35 cellular contexts compared by ENCODE assay signal in the genomic region with DNA sequence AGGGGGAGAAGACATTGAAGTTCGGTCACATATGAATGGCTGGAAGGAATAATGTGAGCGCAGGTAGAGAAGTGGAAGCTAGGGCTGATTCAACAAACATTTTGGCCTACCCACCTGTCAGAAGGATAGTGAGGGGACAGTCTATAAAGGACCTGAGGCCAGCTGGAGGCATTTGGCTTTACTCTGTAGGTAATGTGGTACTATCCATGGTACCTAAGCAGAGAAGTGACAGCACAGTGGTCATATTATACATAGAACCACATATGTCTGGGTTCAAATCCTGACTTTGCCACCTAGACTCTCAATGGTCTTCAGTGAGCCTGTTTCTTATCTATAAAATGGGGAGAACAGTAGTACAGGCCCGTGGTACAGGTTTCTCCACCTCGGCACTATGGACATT.
"Had no signal": no experiment of that assay in that cellular context is flagged by ENCODE, and none has a peak within 500 bp of the region (broad histone marks: within the 10 kb centered on the region; RNA-seq: fewer than 3 reads in every experiment).

No MANE protein-coding gene starts in this region.

- FAIRE-seq: astrocyte, bronchial epithelial cell, colon had no signal

- H3K27ac Mint-ChIP-seq: activated B cell treated with CpG ODN at 0.5 μM for 24 hours; activated CD8-positive, alpha-beta T cell treated with anti-CD3 and anti-CD28 coated beads for 36 hours; activated naive CD4-positive, alpha-beta T cell treated with anti-CD3 and anti-CD28 coated beads, Interleukin-2, amount 10 ng/mL, durations not matched to agents 7 days and 5 days; activated naive CD4-positive, alpha-beta T cell treated with anti-CD3 and anti-CD28 coated beads, Interleukin-2, amount 50 U/mL, for 72 hours; activated naive CD8-positive, alpha-beta T cell treated with anti-CD3 and anti-CD28 coated beads, Interleukin-2, amount 10 ng/mL, durations not matched to agents 7 days and 5 days; activated T-cell treated with anti-CD3 and anti-CD28 coated beads, Interleukin-2, amount 50 U/mL, for 24 hours; activated T-cell treated with anti-CD3 and anti-CD28 coated beads, Interleukin-2, amount 50 U/mL, for 72 hours; effector memory CD8-positive, alpha-beta T cell; T-helper 17 cell; T-helper 2 cell treated with Interferon-gamma antibody and Interleukin-4, amounts not matched to agents 5 μg/mL and 100 μg/mL, for 36 hours had no signal

- H3K4me3 Mint-ChIP-seq: activated B cell treated with CpG ODN at 0.5 μM for 24 hours; activated CD8-positive, alpha-beta T cell treated with anti-CD3 and anti-CD28 coated beads for 36 hours; activated naive CD4-positive, alpha-beta T cell treated with anti-CD3 and anti-CD28 coated beads, Interleukin-2, amount 10 ng/mL, durations not matched to agents 7 days and 5 days; activated naive CD8-positive, alpha-beta T cell treated with anti-CD3 and anti-CD28 coated beads, Interleukin-2, amount 10 ng/mL, durations not matched to agents 7 days and 5 days; activated T-cell treated with anti-CD3 and anti-CD28 coated beads, Interleukin-2, amount 50 U/mL, for 24 hours; activated T-cell treated with anti-CD3 and anti-CD28 coated beads, Interleukin-2, amount 50 U/mL, for 72 hours; effector memory CD8-positive, alpha-beta T cell; T-helper 17 cell; T-helper 2 cell treated with Interferon-gamma antibody and Interleukin-4, amounts not matched to agents 5 μg/mL and 100 μg/mL, for 36 hours had no signal

- H3K36me3 Mint-ChIP-seq: activated naive CD4-positive, alpha-beta T cell treated with anti-CD3 and anti-CD28 coated beads, Interleukin-2, amount 10 ng/mL, durations not matched to agents 7 days and 5 days; activated naive CD4-positive, alpha-beta T cell treated with anti-CD3 and anti-CD28 coated beads, Interleukin-2, amount 50 U/mL, for 72 hours; activated naive CD8-positive, alpha-beta T cell treated with anti-CD3 and anti-CD28 coated beads, Interleukin-2, amount 10 ng/mL, durations not matched to agents 7 days and 5 days had no signal

- H3K4me3 ChIP-seq: esophagus muscularis mucosa, gastrocnemius medialis, heart left ventricle had no signal

- H3K9me3 Mint-ChIP-seq: activated B cell treated with CpG ODN at 0.5 μM for 24 hours; activated CD8-positive, alpha-beta T cell treated with anti-CD3 and anti-CD28 coated beads for 36 hours; activated naive CD4-positive, alpha-beta T cell treated with anti-CD3 and anti-CD28 coated beads, Interleukin-2, amount 10 ng/mL, durations not matched to agents 7 days and 5 days; activated naive CD4-positive, alpha-beta T cell treated with anti-CD3 and anti-CD28 coated beads, Interleukin-2, amount 50 U/mL, for 72 hours; activated naive CD8-positive, alpha-beta T cell treated with anti-CD3 and anti-CD28 coated beads, Interleukin-2, amount 10 ng/mL, durations not matched to agents 7 days and 5 days; activated T-cell treated with anti-CD3 and anti-CD28 coated beads, Interleukin-2, amount 50 U/mL, for 24 hours; activated T-cell treated with anti-CD3 and anti-CD28 coated beads, Interleukin-2, amount 50 U/mL, for 72 hours; T-helper 2 cell treated with Interferon-gamma antibody and Interleukin-4, amounts not matched to agents 5 μg/mL and 100 μg/mL, for 36 hours had no signal

- DNase-seq: activated B cell treated with CpG ODN at 0.5 μM for 24 hours; activated CD4-positive, alpha-beta T cell treated with anti-CD3 and anti-CD28 coated beads for 48 hours; activated CD4-positive, alpha-beta T cell treated with anti-CD3 and anti-CD28 coated beads, Interleukin-2, amount 50 U/mL, for 1 hour; activated CD4-positive, alpha-beta T cell treated with anti-CD3 and anti-CD28 coated beads, Interleukin-2, amount 50 U/mL, for 48 hours; activated CD8-positive, alpha-beta T cell treated with anti-CD3 and anti-CD28 coated beads for 36 hours; activated gamma-delta T cell; activated naive CD4-positive, alpha-beta T cell; activated naive CD4-positive, alpha-beta T cell treated with anti-CD3 and anti-CD28 coated beads, Interleukin-2, amount 10 ng/mL, durations not matched to agents 7 days and 5 days; activated naive CD8-positive, alpha-beta T cell treated with anti-CD3 and anti-CD28 coated beads, Interleukin-2, amount 10 ng/mL, durations not matched to agents 7 days and 5 days; activated T-cell treated with anti-CD3 and anti-CD28 coated beads for 4 hours; activated T-cell treated with anti-CD3 and anti-CD28 coated beads, Interleukin-2, amount 50 U/mL, for 24 hours; activated T-cell treated with anti-CD3 and anti-CD28 coated beads, Interleukin-2, amount 50 U/mL, for 72 hours; amniotic stem cell; anterior cingulate cortex; brain microvascular endothelial cell; caudate nucleus; cortex of kidney; dermis blood vessel endothelial cell; effector CD4-positive, alpha-beta T cell; effector memory CD8-positive, alpha-beta T cell; erythroblast; foreskin keratinocyte; gastrocnemius medialis; glutamatergic neuron; heart left ventricle; T-helper 17 cell; T1000; WERI-Rb-1 had no signal

- H3K27me3 Mint-ChIP-seq: activated B cell treated with CpG ODN at 0.5 μM for 24 hours; activated CD8-positive, alpha-beta T cell treated with anti-CD3 and anti-CD28 coated beads for 36 hours; activated naive CD4-positive, alpha-beta T cell treated with anti-CD3 and anti-CD28 coated beads, Interleukin-2, amount 10 ng/mL, durations not matched to agents 7 days and 5 days; activated naive CD8-positive, alpha-beta T cell treated with anti-CD3 and anti-CD28 coated beads, Interleukin-2, amount 10 ng/mL, durations not matched to agents 7 days and 5 days; activated T-cell treated with anti-CD3 and anti-CD28 coated beads, Interleukin-2, amount 50 U/mL, for 24 hours had no signal

- H3K36me3 ChIP-seq: brain microvascular endothelial cell, esophagus muscularis mucosa, gastrocnemius medialis, heart left ventricle, WERI-Rb-1 had no signal

- H3K27me3 ChIP-seq: brain microvascular endothelial cell, esophagus muscularis mucosa, foreskin keratinocyte, gastrocnemius medialis, heart left ventricle had no signal

- H3K4me1 ChIP-seq: esophagus muscularis mucosa, foreskin keratinocyte, gastrocnemius medialis, heart left ventricle had no signal

- ATAC-seq: activated CD4-positive, CD25-positive, alpha-beta regulatory T cell treated with anti-CD3 and anti-CD28 coated beads, Interleukin-2, amount 50 U/mL, for 24 hours; activated CD8-positive, alpha-beta T cell treated with anti-CD3 and anti-CD28 coated beads for 36 hours; activated naive CD4-positive, alpha-beta T cell treated with anti-CD3 and anti-CD28 coated beads, Interleukin-2, amount 50 U/mL, for 72 hours; activated T-cell treated with anti-CD3 and anti-CD28 coated beads, Interleukin-2, amount 50 U/mL, for 72 hours; effector memory CD8-positive, alpha-beta T cell; foreskin keratinocyte; gastrocnemius medialis; heart left ventricle; T-helper 17 cell had no signal

- H3K27ac ChIP-seq: brain microvascular endothelial cell, esophagus muscularis mucosa, foreskin keratinocyte, gastrocnemius medialis, heart left ventricle, WERI-Rb-1 had no signal

- H3K4me1 Mint-ChIP-seq: activated B cell treated with CpG ODN at 0.5 μM for 24 hours; activated naive CD4-positive, alpha-beta T cell treated with anti-CD3 and anti-CD28 coated beads, Interleukin-2, amount 10 ng/mL, durations not matched to agents 7 days and 5 days; activated naive CD8-positive, alpha-beta T cell treated with anti-CD3 and anti-CD28 coated beads, Interleukin-2, amount 10 ng/mL, durations not matched to agents 7 days and 5 days; T-helper 17 cell had no signal

- H3K9me3 ChIP-seq: esophagus muscularis mucosa, gastrocnemius medialis, heart left ventricle had no signal
